21 cellular contexts compared by ENCODE assay signal in the genomic region with DNA sequence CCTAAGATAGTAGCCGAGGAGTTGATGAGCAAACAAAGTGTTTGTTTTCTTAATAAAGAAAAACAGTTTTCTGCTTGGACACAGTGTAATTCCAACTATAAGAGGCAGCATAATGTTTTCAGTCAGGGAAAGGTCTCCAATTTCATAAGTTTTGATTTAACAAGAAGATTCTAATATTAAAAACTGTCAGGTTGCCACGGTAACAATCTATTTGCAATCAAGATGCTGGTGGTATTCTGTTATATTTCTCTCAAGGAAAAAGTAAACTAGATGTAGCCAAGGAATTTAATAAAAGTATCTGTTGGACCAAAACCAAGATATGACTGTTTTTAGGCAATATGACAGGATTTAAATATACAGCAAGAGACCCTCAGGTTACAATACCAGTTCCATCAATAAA.
"Had no signal": no experiment of that assay in that cellular context is flagged by ENCODE, and none has a peak within 500 bp of the region (broad histone marks: within the 10 kb centered on the region; RNA-seq: fewer than 3 reads in every experiment).

No MANE protein-coding gene starts in this region.

- H3K9me3 ChIP-seq: colonic mucosa, gastrocnemius medialis, lower lobe of right lung, ovary, psoas muscle, sigmoid colon, spleen, thoracic aorta, tibial nerve, upper lobe of right lung, uterus had no signal

- H3K4me1 ChIP-seq: colonic mucosa, gastrocnemius medialis, lower lobe of right lung, psoas muscle, sigmoid colon, upper lobe of right lung, uterus had no signal

- H3K27me3 Mint-ChIP-seq: dendritic cell treated with granulocyte-macrophage colony-stimulating factor and Interleukin-4, amounts not matched to agents 40 ng/mL and 50 ng/mL, for 4 days; naive thymus-derived CD8-positive, alpha-beta T cell; stimulated activated memory B cell treated with anti-CD40 and anti-IgM and Interleukin-4, amounts not matched to agents 10 μg/mL and 1 μg/mL and 100 μg/mL, for 72 hours; stimulated activated naive CD8-positive, alpha-beta T cell treated with anti-CD3 and anti-CD28 coated beads, Interleukin-15, Interleukin-2, amounts not matched to agents 100 ng/mL and 50 ng/mL, for 24 hours had no signal

- H3K4me3 ChIP-seq: colonic mucosa, gastrocnemius medialis, lower lobe of right lung, ovary, psoas muscle, sigmoid colon, spleen, thoracic aorta, tibial nerve, upper lobe of right lung, uterus had no signal

- H3K27ac ChIP-seq: colonic mucosa, gastrocnemius medialis, lower lobe of right lung, ovary, psoas muscle, sigmoid colon, spleen, thoracic aorta, tibial nerve, upper lobe of right lung, uterus had no signal

- H3K4me3 Mint-ChIP-seq: dendritic cell treated with granulocyte-macrophage colony-stimulating factor and Interleukin-4, amounts not matched to agents 40 ng/mL and 50 ng/mL, for 4 days; naive thymus-derived CD8-positive, alpha-beta T cell; stimulated activated memory B cell treated with anti-CD40 and anti-IgM and Interleukin-4, amounts not matched to agents 10 μg/mL and 1 μg/mL and 100 μg/mL, for 72 hours; stimulated activated naive CD8-positive, alpha-beta T cell treated with anti-CD3 and anti-CD28 coated beads, Interleukin-15, Interleukin-2, amounts not matched to agents 100 ng/mL and 50 ng/mL, for 24 hours had no signal

- H3K27ac Mint-ChIP-seq: naive thymus-derived CD8-positive, alpha-beta T cell; stimulated activated memory B cell treated with anti-CD40 and anti-IgM and Interleukin-4, amounts not matched to agents 10 μg/mL and 1 μg/mL and 100 μg/mL, for 72 hours; stimulated activated naive CD8-positive, alpha-beta T cell treated with anti-CD3 and anti-CD28 coated beads, Interleukin-15, Interleukin-2, amounts not matched to agents 100 ng/mL and 50 ng/mL, for 24 hours had no signal

- H3K27me3 ChIP-seq: colonic mucosa, gastrocnemius medialis, ovary, sigmoid colon, spleen, tibial nerve, upper lobe of right lung, uterus had no signal

- H3K9me3 Mint-ChIP-seq: dendritic cell treated with granulocyte-macrophage colony-stimulating factor and Interleukin-4, amounts not matched to agents 40 ng/mL and 50 ng/mL, for 4 days; naive thymus-derived CD8-positive, alpha-beta T cell; stimulated activated memory B cell treated with anti-CD40 and anti-IgM and Interleukin-4, amounts not matched to agents 10 μg/mL and 1 μg/mL and 100 μg/mL, for 72 hours; stimulated activated naive CD8-positive, alpha-beta T cell treated with anti-CD3 and anti-CD28 coated beads, Interleukin-15, Interleukin-2, amounts not matched to agents 100 ng/mL and 50 ng/mL, for 24 hours had no signal

- H3K36me3 ChIP-seq: colonic mucosa, gastrocnemius medialis, lower lobe of right lung, ovary, sigmoid colon, spleen, thoracic aorta, tibial nerve, upper lobe of right lung, uterus had no signal

- DNase-seq: colonic mucosa; effector memory CD4-positive, alpha-beta T cell; left ventricle myocardium superior; lower lobe of right lung; naive thymus-derived CD8-positive, alpha-beta T cell; occipital lobe; ovary; posterior cingulate gyrus; psoas muscle; right cardiac atrium; sigmoid colon; spleen; stimulated activated CD4-positive, alpha-beta T cell treated with anti-CD3 and anti-CD28 coated beads, Interleukin-4, amount 100 ng/mL, for 4 hours; upper lobe of right lung; uterus had no signal
